Comparison of ENCODE assay signal across 1 cellular context in the genomic region with DNA sequence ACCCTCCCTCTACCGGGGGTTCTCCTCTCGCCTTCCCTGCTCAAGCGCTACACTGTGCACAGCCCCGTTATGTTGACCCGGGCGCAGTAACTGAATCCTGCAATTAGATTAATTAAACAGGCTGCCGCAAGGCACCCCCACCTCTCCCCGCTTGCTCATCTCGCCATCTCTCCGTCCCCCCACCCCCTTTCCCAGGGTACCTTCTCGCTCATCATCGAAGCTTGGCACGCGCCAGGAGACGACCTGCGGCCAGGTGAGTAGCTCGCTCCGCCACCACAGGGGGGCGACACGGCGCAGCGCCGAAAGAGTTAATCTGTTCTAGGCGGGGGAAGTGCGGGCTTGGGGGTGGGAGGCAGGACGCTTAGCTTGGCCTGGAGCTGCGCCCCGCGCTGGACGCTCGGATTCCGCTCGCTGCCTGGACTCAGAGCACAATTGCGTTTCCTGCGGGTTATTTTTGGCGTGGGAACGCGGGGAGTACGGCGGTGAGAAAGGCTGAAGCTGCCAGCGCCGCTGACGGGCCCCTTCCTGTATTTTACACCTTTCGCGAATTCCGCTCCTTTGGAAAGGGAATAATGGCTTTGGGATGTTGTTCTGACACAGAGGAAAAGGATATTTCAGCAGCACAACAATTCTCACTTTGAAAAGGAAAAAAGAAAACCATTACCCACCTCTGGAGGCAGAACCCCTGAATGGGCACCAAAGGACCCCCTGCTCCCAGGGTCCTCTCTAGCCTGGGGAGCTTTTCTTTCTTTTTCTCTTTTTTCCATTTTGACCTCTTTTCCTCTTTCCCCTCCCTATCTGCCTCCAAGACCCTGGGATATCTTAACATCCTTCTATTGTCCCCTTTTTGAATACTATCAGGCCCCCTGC.
A peak's percentile ranks its signal among the peaks of the same experiment; 100 is the strongest.
TF ChIP-seq lines count a peak whose summit lies in the region.

No MANE protein-coding gene starts in this region.

TF ChIP-seq in K562, 482 proteins besides CTCF, POLR2A, EP300 and RAD21 (continued from another document and continues in another):
- TF ChIP-seq SIN3B (IDR thresholded peaks at IDR 0.05; ENCODE audit: low read depth) (no peak), ZNF644 (tag; IDR thresholded peaks at IDR 0.05; ENCODE audit: low read depth) (no peak), FUS (optimal IDR thresholded peaks at IDR 0.05; ENCODE audit: low read depth, low read length) (no peak), ZNF76 (CRISPR knock-in tag; IDR thresholded peaks at IDR 0.05; ENCODE audit: borderline replicate concordance) (no peak), SRSF3 (IDR thresholded peaks at IDR 0.05; ENCODE audit: insufficient read depth, low read length) (no peak), HDAC8 (tag; IDR thresholded peaks at IDR 0.05) (no peak), ILK (tag; IDR thresholded peaks at IDR 0.05; ENCODE audit: borderline replicate concordance, low read depth) (no peak), NELFE (IDR thresholded peaks at IDR 0.05; ENCODE audit: insufficient read depth, insufficient read length) (no peak), SMAD4 (CRISPR knock-in tag; conservative IDR thresholded peaks at IDR 0.05) (no peak; the same call in 1 of the 2 replicates), ZNF24 (IDR thresholded peaks at IDR 0.05) (no peak), ZFPM2 (CRISPR knock-in tag; IDR thresholded peaks at IDR 0.05) (no peak), ZBTB7A (IDR thresholded peaks at IDR 0.05; ENCODE audit: borderline replicate concordance, control insufficient read depth, low read depth, low read length) (peak; percentile 83; the same call in 1 of the 2 replicates), MCM3 (IDR thresholded peaks at IDR 0.05) (no peak), CBFB (CRISPR knock-in tag; IDR thresholded peaks at IDR 0.05) (no peak), HEY1 (CRISPR knock-in tag; IDR thresholded peaks at IDR 0.05; ENCODE audit: borderline replicate concordance) (no peak), ZKSCAN1 (IDR thresholded peaks at IDR 0.05; ENCODE audit: low read depth, low read length) (no peak), SIRT6 (IDR thresholded peaks at IDR 0.05; ENCODE audit: low read depth, low read length) (no peak), TSC22D4 (tag; IDR thresholded peaks at IDR 0.05) (no peak), POLR2AphosphoS2 (IDR thresholded peaks at IDR 0.05; ENCODE audit: low read length) (no peak), ZBTB8A (IDR thresholded peaks at IDR 0.05; ENCODE audit: partially characterized antibody) (no peak), COPS2 (conservative IDR thresholded peaks at IDR 0.05) (no peak), ZNF124 (CRISPR knock-in tag; IDR thresholded peaks at IDR 0.05) (no peak), TBP (optimal IDR thresholded peaks at IDR 0.05; ENCODE audit: low read depth, low read length) (no peak), YBX1 (IDR thresholded peaks at IDR 0.05) (no peak), ZBTB17 (CRISPR knock-in tag; IDR thresholded peaks at IDR 0.05) (no peak), BCL6 (CRISPR knock-in tag; IDR thresholded peaks at IDR 0.05) (no peak), HSF4 (CRISPR knock-in tag; IDR thresholded peaks at IDR 0.05; ENCODE audit: borderline replicate concordance) (no peak), EWSR1 (IDR thresholded peaks at IDR 0.05; ENCODE audit: borderline replicate concordance, low read depth, partially characterized antibody) (no peak), KLF13 (tag; IDR thresholded peaks at IDR 0.05; ENCODE audit: borderline replicate concordance, low read depth) (no peak), MIER1 (IDR thresholded peaks at IDR 0.05; ENCODE audit: low read depth) (no peak; the same call in 1 of the 2 replicates), ZNF583 (CRISPR knock-in tag; IDR thresholded peaks at IDR 0.05) (no peak), ZNF766 (CRISPR knock-in tag; conservative IDR thresholded peaks at IDR 0.05) (no peak), CBX1 (IDR thresholded peaks at IDR 0.05; ENCODE audit: low read depth) (no peak), MEF2A (IDR thresholded peaks at IDR 0.05; ENCODE audit: control insufficient read depth, low read depth, low read length) (peak; percentile 72), ZFP1 (CRISPR knock-in tag; IDR thresholded peaks at IDR 0.05) (no peak), ZC3H11A (IDR thresholded peaks at IDR 0.05; ENCODE audit: low read depth, low read length) (no peak), POLR2G (IDR thresholded peaks at IDR 0.05; ENCODE audit: low read depth, low read length) (peak; percentile 63; the same call in 1 of the 2 replicates), HNRNPLL (IDR thresholded peaks at IDR 0.05; ENCODE audit: low read depth, low read length, poor library complexity, severe bottlenecking) (peak; percentile 68), NR2C2 (CRISPR knock-in tag; IDR thresholded peaks at IDR 0.05) (no peak), NR2C2 (tag; IDR thresholded peaks at IDR 0.05) (no peak)
- TF ChIP-seq, protein P1, sequence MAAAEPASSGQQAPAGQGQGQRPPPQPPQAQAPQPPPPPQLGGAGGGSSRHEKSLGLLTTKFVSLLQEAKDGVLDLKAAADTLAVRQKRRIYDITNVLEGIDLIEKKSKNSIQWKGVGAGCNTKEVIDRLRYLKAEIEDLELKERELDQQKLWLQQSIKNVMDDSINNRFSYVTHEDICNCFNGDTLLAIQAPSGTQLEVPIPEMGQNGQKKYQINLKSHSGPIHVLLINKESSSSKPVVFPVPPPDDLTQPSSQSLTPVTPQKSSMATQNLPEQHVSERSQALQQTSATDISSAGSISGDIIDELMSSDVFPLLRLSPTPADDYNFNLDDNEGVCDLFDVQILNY (CRISPR knock-in tag; IDR thresholded peaks at IDR 0.05) = no peak
- TF ChIP-seq, protein P2, sequence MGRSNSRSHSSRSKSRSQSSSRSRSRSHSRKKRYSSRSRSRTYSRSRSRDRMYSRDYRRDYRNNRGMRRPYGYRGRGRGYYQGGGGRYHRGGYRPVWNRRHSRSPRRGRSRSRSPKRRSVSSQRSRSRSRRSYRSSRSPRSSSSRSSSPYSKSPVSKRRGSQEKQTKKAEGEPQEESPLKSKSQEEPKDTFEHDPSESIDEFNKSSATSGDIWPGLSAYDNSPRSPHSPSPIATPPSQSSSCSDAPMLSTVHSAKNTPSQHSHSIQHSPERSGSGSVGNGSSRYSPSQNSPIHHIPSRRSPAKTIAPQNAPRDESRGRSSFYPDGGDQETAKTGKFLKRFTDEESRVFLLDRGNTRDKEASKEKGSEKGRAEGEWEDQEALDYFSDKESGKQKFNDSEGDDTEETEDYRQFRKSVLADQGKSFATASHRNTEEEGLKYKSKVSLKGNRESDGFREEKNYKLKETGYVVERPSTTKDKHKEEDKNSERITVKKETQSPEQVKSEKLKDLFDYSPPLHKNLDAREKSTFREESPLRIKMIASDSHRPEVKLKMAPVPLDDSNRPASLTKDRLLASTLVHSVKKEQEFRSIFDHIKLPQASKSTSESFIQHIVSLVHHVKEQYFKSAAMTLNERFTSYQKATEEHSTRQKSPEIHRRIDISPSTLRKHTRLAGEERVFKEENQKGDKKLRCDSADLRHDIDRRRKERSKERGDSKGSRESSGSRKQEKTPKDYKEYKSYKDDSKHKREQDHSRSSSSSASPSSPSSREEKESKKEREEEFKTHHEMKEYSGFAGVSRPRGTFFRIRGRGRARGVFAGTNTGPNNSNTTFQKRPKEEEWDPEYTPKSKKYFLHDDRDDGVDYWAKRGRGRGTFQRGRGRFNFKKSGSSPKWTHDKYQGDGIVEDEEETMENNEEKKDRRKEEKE (IDR thresholded peaks at IDR 0.05; ENCODE audit: borderline replicate concordance in 1 of 2, control insufficient read depth in 1 of 2, low read depth in 2 of 2, low read length in 1 of 2) = no peak
- TF ChIP-seq, protein P3, sequence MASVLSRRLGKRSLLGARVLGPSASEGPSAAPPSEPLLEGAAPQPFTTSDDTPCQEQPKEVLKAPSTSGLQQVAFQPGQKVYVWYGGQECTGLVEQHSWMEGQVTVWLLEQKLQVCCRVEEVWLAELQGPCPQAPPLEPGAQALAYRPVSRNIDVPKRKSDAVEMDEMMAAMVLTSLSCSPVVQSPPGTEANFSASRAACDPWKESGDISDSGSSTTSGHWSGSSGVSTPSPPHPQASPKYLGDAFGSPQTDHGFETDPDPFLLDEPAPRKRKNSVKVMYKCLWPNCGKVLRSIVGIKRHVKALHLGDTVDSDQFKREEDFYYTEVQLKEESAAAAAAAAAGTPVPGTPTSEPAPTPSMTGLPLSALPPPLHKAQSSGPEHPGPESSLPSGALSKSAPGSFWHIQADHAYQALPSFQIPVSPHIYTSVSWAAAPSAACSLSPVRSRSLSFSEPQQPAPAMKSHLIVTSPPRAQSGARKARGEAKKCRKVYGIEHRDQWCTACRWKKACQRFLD (CRISPR knock-in tag; IDR thresholded peaks at IDR 0.05) = no peak
- TF ChIP-seq, protein P4, sequence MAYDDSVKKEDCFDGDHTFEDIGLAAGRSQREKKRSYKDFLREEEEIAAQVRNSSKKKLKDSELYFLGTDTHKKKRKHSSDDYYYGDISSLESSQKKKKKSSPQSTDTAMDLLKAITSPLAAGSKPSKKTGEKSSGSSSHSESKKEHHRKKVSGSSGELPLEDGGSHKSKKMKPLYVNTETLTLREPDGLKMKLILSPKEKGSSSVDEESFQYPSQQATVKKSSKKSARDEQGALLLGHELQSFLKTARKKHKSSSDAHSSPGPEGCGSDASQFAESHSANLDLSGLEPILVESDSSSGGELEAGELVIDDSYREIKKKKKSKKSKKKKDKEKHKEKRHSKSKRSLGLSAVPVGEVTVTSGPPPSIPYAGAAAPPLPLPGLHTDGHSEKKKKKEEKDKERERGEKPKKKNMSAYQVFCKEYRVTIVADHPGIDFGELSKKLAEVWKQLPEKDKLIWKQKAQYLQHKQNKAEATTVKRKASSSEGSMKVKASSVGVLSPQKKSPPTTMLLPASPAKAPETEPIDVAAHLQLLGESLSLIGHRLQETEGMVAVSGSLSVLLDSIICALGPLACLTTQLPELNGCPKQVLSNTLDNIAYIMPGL (CRISPR knock-in tag; IDR thresholded peaks at IDR 0.05) = no peak
- TF ChIP-seq, protein P5, sequence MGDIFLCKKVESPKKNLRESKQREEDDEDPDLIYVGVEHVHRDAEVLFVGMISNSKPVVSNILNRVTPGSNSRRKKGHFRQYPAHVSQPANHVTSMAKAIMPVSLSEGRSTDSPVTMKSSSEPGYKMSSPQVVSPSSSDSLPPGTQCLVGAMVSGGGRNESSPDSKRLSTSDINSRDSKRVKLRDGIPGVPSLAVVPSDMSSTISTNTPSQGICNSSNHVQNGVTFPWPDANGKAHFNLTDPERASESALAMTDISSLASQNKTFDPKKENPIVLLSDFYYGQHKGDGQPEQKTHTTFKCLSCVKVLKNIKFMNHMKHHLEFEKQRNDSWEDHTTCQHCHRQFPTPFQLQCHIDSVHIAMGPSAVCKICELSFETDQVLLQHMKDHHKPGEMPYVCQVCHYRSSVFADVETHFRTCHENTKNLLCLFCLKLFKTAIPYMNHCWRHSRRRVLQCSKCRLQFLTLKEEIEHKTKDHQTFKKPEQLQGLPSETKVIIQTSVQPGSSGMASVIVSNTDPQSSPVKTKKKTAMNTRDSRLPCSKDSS (IDR thresholded peaks at IDR 0.05; ENCODE audit: low read depth, partially characterized antibody) = no peak
- TF ChIP-seq, protein P6, sequence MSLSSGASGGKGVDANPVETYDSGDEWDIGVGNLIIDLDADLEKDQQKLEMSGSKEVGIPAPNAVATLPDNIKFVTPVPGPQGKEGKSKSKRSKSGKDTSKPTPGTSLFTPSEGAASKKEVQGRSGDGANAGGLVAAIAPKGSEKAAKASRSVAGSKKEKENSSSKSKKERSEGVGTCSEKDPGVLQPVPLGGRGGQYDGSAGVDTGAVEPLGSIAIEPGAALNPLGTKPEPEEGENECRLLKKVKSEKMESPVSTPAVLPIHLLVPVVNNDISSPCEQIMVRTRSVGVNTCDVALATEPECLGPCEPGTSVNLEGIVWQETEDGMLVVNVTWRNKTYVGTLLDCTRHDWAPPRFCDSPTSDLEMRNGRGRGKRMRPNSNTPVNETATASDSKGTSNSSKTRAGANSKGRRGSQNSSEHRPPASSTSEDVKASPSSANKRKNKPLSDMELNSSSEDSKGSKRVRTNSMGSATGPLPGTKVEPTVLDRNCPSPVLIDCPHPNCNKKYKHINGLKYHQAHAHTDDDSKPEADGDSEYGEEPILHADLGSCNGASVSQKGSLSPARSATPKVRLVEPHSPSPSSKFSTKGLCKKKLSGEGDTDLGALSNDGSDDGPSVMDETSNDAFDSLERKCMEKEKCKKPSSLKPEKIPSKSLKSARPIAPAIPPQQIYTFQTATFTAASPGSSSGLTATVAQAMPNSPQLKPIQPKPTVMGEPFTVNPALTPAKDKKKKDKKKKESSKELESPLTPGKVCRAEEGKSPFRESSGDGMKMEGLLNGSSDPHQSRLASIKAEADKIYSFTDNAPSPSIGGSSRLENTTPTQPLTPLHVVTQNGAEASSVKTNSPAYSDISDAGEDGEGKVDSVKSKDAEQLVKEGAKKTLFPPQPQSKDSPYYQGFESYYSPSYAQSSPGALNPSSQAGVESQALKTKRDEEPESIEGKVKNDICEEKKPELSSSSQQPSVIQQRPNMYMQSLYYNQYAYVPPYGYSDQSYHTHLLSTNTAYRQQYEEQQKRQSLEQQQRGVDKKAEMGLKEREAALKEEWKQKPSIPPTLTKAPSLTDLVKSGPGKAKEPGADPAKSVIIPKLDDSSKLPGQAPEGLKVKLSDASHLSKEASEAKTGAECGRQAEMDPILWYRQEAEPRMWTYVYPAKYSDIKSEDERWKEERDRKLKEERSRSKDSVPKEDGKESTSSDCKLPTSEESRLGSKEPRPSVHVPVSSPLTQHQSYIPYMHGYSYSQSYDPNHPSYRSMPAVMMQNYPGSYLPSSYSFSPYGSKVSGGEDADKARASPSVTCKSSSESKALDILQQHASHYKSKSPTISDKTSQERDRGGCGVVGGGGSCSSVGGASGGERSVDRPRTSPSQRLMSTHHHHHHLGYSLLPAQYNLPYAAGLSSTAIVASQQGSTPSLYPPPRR (CRISPR knock-in tag; IDR thresholded peaks at IDR 0.05; ENCODE audit: borderline replicate concordance) = no peak
- TF ChIP-seq, protein P7, sequence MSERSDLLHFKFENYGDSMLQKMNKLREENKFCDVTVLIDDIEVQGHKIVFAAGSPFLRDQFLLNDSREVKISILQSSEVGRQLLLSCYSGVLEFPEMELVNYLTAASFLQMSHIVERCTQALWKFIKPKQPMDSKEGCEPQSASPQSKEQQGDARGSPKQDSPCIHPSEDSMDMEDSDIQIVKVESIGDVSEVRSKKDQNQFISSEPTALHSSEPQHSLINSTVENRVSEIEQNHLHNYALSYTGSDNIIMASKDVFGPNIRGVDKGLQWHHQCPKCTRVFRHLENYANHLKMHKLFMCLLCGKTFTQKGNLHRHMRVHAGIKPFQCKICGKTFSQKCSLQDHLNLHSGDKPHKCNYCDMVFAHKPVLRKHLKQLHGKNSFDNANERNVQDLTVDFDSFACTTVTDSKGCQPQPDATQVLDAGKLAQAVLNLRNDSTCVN (CRISPR knock-in tag; IDR thresholded peaks at IDR 0.05) = no peak
- TF ChIP-seq, protein P8, sequence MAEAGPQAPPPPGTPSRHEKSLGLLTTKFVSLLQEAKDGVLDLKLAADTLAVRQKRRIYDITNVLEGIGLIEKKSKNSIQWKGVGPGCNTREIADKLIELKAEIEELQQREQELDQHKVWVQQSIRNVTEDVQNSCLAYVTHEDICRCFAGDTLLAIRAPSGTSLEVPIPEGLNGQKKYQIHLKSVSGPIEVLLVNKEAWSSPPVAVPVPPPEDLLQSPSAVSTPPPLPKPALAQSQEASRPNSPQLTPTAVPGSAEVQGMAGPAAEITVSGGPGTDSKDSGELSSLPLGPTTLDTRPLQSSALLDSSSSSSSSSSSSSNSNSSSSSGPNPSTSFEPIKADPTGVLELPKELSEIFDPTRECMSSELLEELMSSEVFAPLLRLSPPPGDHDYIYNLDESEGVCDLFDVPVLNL (CRISPR knock-in tag; IDR thresholded peaks at IDR 0.05; ENCODE audit: low read depth) = no peak
- TF ChIP-seq, protein P9, sequence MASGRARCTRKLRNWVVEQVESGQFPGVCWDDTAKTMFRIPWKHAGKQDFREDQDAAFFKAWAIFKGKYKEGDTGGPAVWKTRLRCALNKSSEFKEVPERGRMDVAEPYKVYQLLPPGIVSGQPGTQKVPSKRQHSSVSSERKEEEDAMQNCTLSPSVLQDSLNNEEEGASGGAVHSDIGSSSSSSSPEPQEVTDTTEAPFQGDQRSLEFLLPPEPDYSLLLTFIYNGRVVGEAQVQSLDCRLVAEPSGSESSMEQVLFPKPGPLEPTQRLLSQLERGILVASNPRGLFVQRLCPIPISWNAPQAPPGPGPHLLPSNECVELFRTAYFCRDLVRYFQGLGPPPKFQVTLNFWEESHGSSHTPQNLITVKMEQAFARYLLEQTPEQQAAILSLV (tag; IDR thresholded peaks at IDR 0.05) = no peak
